ENCODE assay signal across 9 cellular contexts in the genomic region with DNA sequence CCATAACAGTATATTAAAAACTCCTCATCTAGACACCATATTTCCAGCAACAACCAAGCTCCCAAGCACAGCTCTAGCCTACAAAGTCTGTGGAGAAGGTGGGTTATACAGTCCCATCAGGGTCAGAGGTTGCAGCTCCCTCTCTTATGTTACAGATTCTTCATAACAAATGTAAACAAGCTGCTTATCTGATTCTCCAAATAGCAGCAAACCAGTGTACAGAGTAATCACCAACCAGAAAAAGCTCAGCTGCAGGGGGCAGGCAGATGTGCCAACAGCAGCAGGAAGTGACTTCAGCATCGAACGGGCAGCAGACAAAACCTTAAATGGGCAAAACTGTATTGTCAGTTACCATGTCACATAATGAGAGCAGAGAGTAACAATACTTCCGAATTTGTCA.
DNase-seq lines count a peak whose midpoint lies in the region; ATAC-seq and TF ChIP-seq lines count a peak whose summit lies in the region.
"Had no signal": no experiment of that assay in that cellular context is flagged by ENCODE, and none has a peak within 500 bp of the region (broad histone marks: within the 10 kb centered on the region; RNA-seq: fewer than 3 reads in every experiment).

No MANE protein-coding gene starts in this region.

- DNase-seq in EL = peak; percentile 41
- DNase-seq in OCI-M1 (lab: John Stamatoyannopoulos, UW) = peak; percentile 35
- DNase-seq in astrocyte of the spinal cord (ENCODE audit: low read depth, low spot score) = peak; percentile 65
- no peak for DNase-seq in hypothalamus (lab: John Stamatoyannopoulos, UW)
- no peak for DNase-seq in head of caudate nucleus

- H3K4me3 Mint-ChIP-seq in stimulated activated memory B cell treated with anti-CD40 and anti-IgM and Interleukin-4, amounts not matched to agents 10 μg/mL and 1 μg/mL and 100 μg/mL, for 72 hours = no peak overlapping the region
- H3K4me3 Mint-ChIP-seq: brain had no signal

- in situ Hi-C loops in astrocyte of the spinal cord (cut with HindIII; ENCODE audit: low sequenced_read_pairs) = no loop called here

- ATAC-seq in HG02763 (IDR thresholded peaks at IDR 0.05; ENCODE audit: unreplicated experiment) = peak; percentile 75
- ATAC-seq in stimulated activated memory B cell treated with anti-CD40 and anti-IgM and Interleukin-4, amounts not matched to agents 10 μg/mL and 1 μg/mL and 100 μg/mL, for 72 hours = peak; percentile 67
- ATAC-seq in HG02884 (IDR thresholded peaks at IDR 0.05; ENCODE audit: unreplicated experiment) = no peak

- no peaks in the 10 kb centered on the region for H3K9me3 Mint-ChIP-seq in stimulated activated memory B cell treated with anti-CD40 and anti-IgM and Interleukin-4, amounts not matched to agents 10 μg/mL and 1 μg/mL and 100 μg/mL, for 72 hours
- H3K9me3 Mint-ChIP-seq: brain had no signal

- intact Hi-C loops in head of caudate nucleus (cut with DNase I) = no loop called here

- peak overlapping the region; percentile 71 for H3K27ac Mint-ChIP-seq in stimulated activated memory B cell treated with anti-CD40 and anti-IgM and Interleukin-4, amounts not matched to agents 10 μg/mL and 1 μg/mL and 100 μg/mL, for 72 hours
- H3K27ac Mint-ChIP-seq: brain had no signal

- no peak for TF ChIP-seq CTCF in astrocyte of the spinal cord (IDR thresholded peaks at IDR 0.05; ENCODE audit: low read depth, low read length)

- no peak overlapping the region for H3K4me3 ChIP-seq in astrocyte of the spinal cord (ENCODE audit: low read depth, low read length)

- H3K36me3 Mint-ChIP-seq in stimulated activated memory B cell treated with anti-CD40 and anti-IgM and Interleukin-4, amounts not matched to agents 10 μg/mL and 1 μg/mL and 100 μg/mL, for 72 hours = no peaks in the 10 kb centered on the region
- H3K36me3 Mint-ChIP-seq: brain had no signal

- H3K4me1 Mint-ChIP-seq in stimulated activated memory B cell treated with anti-CD40 and anti-IgM and Interleukin-4, amounts not matched to agents 10 μg/mL and 1 μg/mL and 100 μg/mL, for 72 hours = peaks cover 69% of the 10 kb centered on the region
- H3K4me1 Mint-ChIP-seq: brain had no signal

- H3K27me3 Mint-ChIP-seq in stimulated activated memory B cell treated with anti-CD40 and anti-IgM and Interleukin-4, amounts not matched to agents 10 μg/mL and 1 μg/mL and 100 μg/mL, for 72 hours = no peaks in the 10 kb centered on the region
- H3K27me3 Mint-ChIP-seq: brain had no signal

Comparison
In these comparisons a context has a peak if more than half of its experiments do, and no peak if none do; other contexts are left out.
1. DNase-seq: peak in EL (single experiment), OCI-M1 (single experiment) and astrocyte of the spinal cord (single experiment); none in hypothalamus (0 of 51) and head of caudate nucleus (0 of 42).